Comparison of ENCODE assay signal across 8 cellular contexts in the genomic region with DNA sequence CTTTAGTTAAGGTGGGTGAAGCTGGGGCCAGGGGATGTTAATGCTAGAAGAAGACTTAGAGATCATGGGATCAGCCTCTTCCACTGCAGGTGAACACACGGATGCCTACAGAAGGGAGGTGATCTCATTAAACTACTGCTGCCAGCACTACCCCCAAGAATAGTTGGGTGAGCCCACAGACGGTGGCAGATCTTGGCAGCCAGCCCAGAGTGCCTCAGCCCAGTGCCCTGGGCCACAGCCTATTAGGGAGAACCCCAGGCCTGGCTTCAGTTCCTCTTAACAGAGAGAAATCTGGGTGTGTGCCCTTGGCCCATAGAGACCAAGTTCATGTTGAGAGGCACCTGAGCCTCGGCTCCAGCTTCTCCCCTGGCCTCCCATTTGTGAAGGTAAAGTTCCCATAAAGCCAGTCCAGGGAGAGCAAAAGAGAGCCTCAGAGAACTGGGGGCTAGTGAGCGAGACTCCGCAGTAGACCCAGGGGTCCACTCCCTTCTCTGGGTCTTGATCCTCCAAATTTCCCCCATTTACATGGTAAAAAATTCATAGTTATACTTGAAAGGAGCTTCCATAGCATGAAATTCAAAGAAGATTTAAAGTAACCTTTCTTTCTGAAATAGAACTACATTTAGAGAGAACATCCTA.
A peak's percentile ranks its signal among the peaks of the same experiment; 100 is the strongest.
DNase-seq lines count a peak whose midpoint lies in the region; ATAC-seq and TF ChIP-seq lines count a peak whose summit lies in the region.

No MANE protein-coding gene starts in this region.

- DNase-seq in RWPE2 (ENCODE audit: low spot score) (no peak), epithelial cell of esophagus (ENCODE audit: low read depth) (peak; percentile 29), thyroid gland (peak; percentile 48 to 52), GM10266 (ENCODE audit: extremely low spot score) (no peak), SK-N-SH (no peak), OCI-M1 (lab: John Stamatoyannopoulos, UW) (no peak)

- no peak for TF ChIP-seq RAD21 in SK-N-SH (IDR thresholded peaks at IDR 0.05; ENCODE audit: low read length)

- H2AFZ ChIP-seq in SK-N-SH (ENCODE audit: low read depth): no peak overlapping the region

- no peaks in the 10 kb centered on the region for H3K36me3 ChIP-seq in RWPE2 (ENCODE audit: low read depth)
- no peaks in the 10 kb centered on the region for H3K36me3 ChIP-seq in thyroid gland
- H3K36me3 ChIP-seq in SK-N-SH (replicated peaks in 1 of 2; ENCODE audit: control insufficient read depth in 1 of 2, insufficient read depth in 2 of 2, low read length in 1 of 2): no peaks in the 10 kb centered on the region

- H3K4me3 ChIP-seq in RWPE2 (ENCODE audit: severe bottlenecking) (no peak overlapping the region), epithelial cell of esophagus (ENCODE audit: low read length) (no peak overlapping the region), thyroid gland (replicated peaks in 1 of 3) (no peak overlapping the region), SK-N-SH (ENCODE audit: low read depth in 2 of 2, low read length in 1 of 2) (no peak overlapping the region)

- no peaks in the 10 kb centered on the region for H3K4me1 ChIP-seq in RWPE2 (ENCODE audit: insufficient read depth, poor library complexity, severe bottlenecking)
- no peaks in the 10 kb centered on the region for H3K4me1 ChIP-seq in thyroid gland
- no peaks in the 10 kb centered on the region for H3K4me1 ChIP-seq in SK-N-SH (ENCODE audit: control insufficient read depth in 1 of 2, insufficient read depth in 2 of 2, low read depth in 1 of 2, low read length in 1 of 2)

- H4K20me1 ChIP-seq in SK-N-SH (ENCODE audit: insufficient read depth): no peaks in the 10 kb centered on the region

- no peak overlapping the region for H3K9ac ChIP-seq in SK-N-SH

- intact Hi-C loops in thyroid gland (cut with DNase I): no loop called here

- CTCF ChIA-PET in SK-N-SH (lab: Yijun Ruan, JAX): interaction anchor here (1.1 kb wide), 1 partner anchor 709 kb away, joined by 3 read pairs; no protein-coding TSS in a partner anchor

- H3K9me2 ChIP-seq in SK-N-SH: no peaks in the 10 kb centered on the region

- no peak overlapping the region for H3K4me2 ChIP-seq in SK-N-SH

- TF ChIP-seq POLR2A in thyroid gland (IDR thresholded peaks at IDR 0.05): no peak

- H3K9me3 ChIP-seq in RWPE2 (ENCODE audit: severe bottlenecking) (peaks cover 6% of the 10 kb centered on the region), thyroid gland (no peaks in the 10 kb centered on the region), SK-N-SH (no peaks in the 10 kb centered on the region)

- no peaks in the 10 kb centered on the region for H3F3A ChIP-seq in SK-N-SH (replicated peaks; ENCODE audit: insufficient read depth)

- TF ChIP-seq EP300 in SK-N-SH (IDR thresholded peaks at IDR 0.05; ENCODE audit: borderline replicate concordance in 1 of 2, low read depth in 1 of 2, low read length in 1 of 2): no peak

- TF ChIP-seq CTCF in RWPE2 (IDR thresholded peaks at IDR 0.05; ENCODE audit: poor library complexity, severe bottlenecking) (no peak), epithelial cell of esophagus (IDR thresholded peaks at IDR 0.05; ENCODE audit: insufficient read depth, low read depth, low read length, missing control alignments) (no peak), thyroid gland (IDR thresholded peaks at IDR 0.05) (no peak), GM10266 (IDR thresholded peaks at IDR 0.05; ENCODE audit: control insufficient read depth, insufficient read depth, low read depth, missing control alignments) (no peak), SK-N-SH (IDR thresholded peaks at IDR 0.05) (no peak)

- H3K27ac ChIP-seq in RWPE2 (ENCODE audit: poor library complexity, severe bottlenecking) (no peak overlapping the region), thyroid gland (no peak overlapping the region), SK-N-SH (ENCODE audit: low read depth in 2 of 2, low read length in 1 of 2) (no peak overlapping the region)

- H3K79me2 ChIP-seq in SK-N-SH (ENCODE audit: insufficient read depth): no peaks in the 10 kb centered on the region

- 57 to 63% methylated on average over 5 of the region's 5 CpGs for WGBS in thyroid gland, 2 donors
- 18% methylated on average over 4 of the region's 5 CpGs for WGBS in SK-N-SH (ENCODE audit: low lambda C conversion rate)

- ATAC-seq in GM18520 (IDR thresholded peaks at IDR 0.05; ENCODE audit: unreplicated experiment) (peak; percentile 45), HG02678 (IDR thresholded peaks at IDR 0.05; ENCODE audit: unreplicated experiment) (peak; percentile 68), RWPE2 (ENCODE audit: low read depth) (peak; percentile 27; the same call in 1 of the 3 replicates)

- POLR2A ChIA-PET in SK-N-SH (lab: Yijun Ruan, JAX): no interaction called here

- H3K27me3 ChIP-seq in RWPE2 (ENCODE audit: insufficient read depth, poor library complexity, severe bottlenecking) (no peaks in the 10 kb centered on the region), thyroid gland (no peaks in the 10 kb centered on the region), SK-N-SH (ENCODE audit: insufficient read depth) (peaks cover 31% of the 10 kb centered on the region; the same call in 1 of the 2 replicates)

TF ChIP-seq in SK-N-SH, 30 proteins besides CTCF, POLR2A, EP300 and RAD21:
- TF ChIP-seq EZH2phosphoT487 (IDR thresholded peaks at IDR 0.05; ENCODE audit: borderline replicate concordance, low read depth) (no peak), RCOR1 (IDR thresholded peaks at IDR 0.05; ENCODE audit: low read length) (no peak), GATA2 (CRISPR knock-in tag; IDR thresholded peaks at IDR 0.05) (no peak), TEAD4 (IDR thresholded peaks at IDR 0.05; ENCODE audit: borderline replicate concordance, insufficient read depth) (no peak), MXI1 (IDR thresholded peaks at IDR 0.05; ENCODE audit: low read depth, low read length) (no peak), TCF12 (IDR thresholded peaks at IDR 0.05) (no peak)
- TF ChIP-seq, protein P1, sequence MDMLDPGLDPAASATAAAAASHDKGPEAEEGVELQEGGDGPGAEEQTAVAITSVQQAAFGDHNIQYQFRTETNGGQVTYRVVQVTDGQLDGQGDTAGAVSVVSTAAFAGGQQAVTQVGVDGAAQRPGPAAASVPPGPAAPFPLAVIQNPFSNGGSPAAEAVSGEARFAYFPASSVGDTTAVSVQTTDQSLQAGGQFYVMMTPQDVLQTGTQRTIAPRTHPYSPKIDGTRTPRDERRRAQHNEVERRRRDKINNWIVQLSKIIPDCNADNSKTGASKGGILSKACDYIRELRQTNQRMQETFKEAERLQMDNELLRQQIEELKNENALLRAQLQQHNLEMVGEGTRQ (IDR thresholded peaks at IDR 0.05; ENCODE audit: borderline replicate concordance, low read depth, low read length): no peak

Comparison
In these comparisons a context has a peak if more than half of its experiments do, and no peak if none do; other contexts are left out.
1. DNase-seq: peak in epithelial cell of esophagus (single experiment) and thyroid gland (2 of 2); none in RWPE2 (single experiment), GM10266 (single experiment), SK-N-SH (single experiment) and OCI-M1 (single experiment).
2. Peak in every context shown above with its lines, with median percentiles within 50 percentile points of each other: ATAC-seq.